ENCODE assay signal across 19 cellular contexts in genomic region chr5:98248949-98249348, GRCh38.
DNase-seq lines count a peak whose midpoint lies in the region; ATAC-seq, FAIRE-seq and TF ChIP-seq lines count a peak whose summit lies in the region.
"Had no signal": no experiment of that assay in that cellular context is flagged by ENCODE, and none has a peak within 500 bp of the region (broad histone marks: within the 10 kb centered on the region; RNA-seq: fewer than 3 reads in every experiment).

No MANE protein-coding gene starts in this region.

- peak; percentile 65 for DNase-seq in AG08395 (ENCODE audit: low spot score)
- peak; percentile 92 for DNase-seq in HS-5 (ENCODE audit: low read depth)
- peak; percentile 63 for DNase-seq in mammary epithelial cell
- DNase-seq in iris pigment epithelial cell (ENCODE audit: low read depth) = peak; percentile 96
- no peak for DNase-seq in HepG2 (ENCODE audit: low spot score)
- DNase-seq in kidney = no peak
- DNase-seq: activated CD4-positive, alpha-beta T cell treated with anti-CD3 and anti-CD28 coated beads for 4 hours; activated naive CD8-positive, alpha-beta T cell treated with anti-CD3 and anti-CD28 coated beads for 36 hours; activated T-cell treated with anti-CD3 and anti-CD28 coated beads for 4 hours; BE2C; colonic mucosa; DMS 273 treated with DMSO at 0.1 percent for 48 hours; NCI-H2107; NCI-H774; nucleus accumbens had no signal

- no peaks in the 10 kb centered on the region for H3K27me3 ChIP-seq in mammary epithelial cell (ENCODE audit: insufficient read depth, low read length)
- H3K27me3 ChIP-seq in HepG2 (ENCODE audit: control insufficient read depth in 1 of 2, insufficient read depth in 2 of 2, low read length in 2 of 2) = no peaks in the 10 kb centered on the region
- H3K27me3 ChIP-seq: BE2C, colonic mucosa had no signal

- H2AFZ ChIP-seq in mammary epithelial cell (ENCODE audit: low read depth, low read length) (no peak overlapping the region), HepG2 (ENCODE audit: low read length) (no peak overlapping the region)

- H4K20me1 ChIP-seq in mammary epithelial cell (ENCODE audit: insufficient read depth, low read length) (no peaks in the 10 kb centered on the region), HepG2 (ENCODE audit: insufficient read depth, low read length) (no peaks in the 10 kb centered on the region)

- TF ChIP-seq EP300 in HepG2 (IDR thresholded peaks at IDR 0.05; ENCODE audit: low read depth in 2 of 2, low read length in 2 of 2) (no peak), HepG2 (CRISPR knock-in tag; IDR thresholded peaks at IDR 0.05; ENCODE audit: borderline replicate concordance) (no peak)

- in situ Hi-C loops in mammary epithelial cell (cut with MboI; ENCODE audit: low sequenced_read_pairs in 2 of 2) (no loop called here), HepG2 (cut with HindIII; ENCODE audit: extremely low pct_ligation_motif_present, low pct_unique_long_range_greater_than_20kb) (no loop called here)

- ATAC-seq in GM19023 (IDR thresholded peaks at IDR 0.05; ENCODE audit: unreplicated experiment) = no peak
- no peak for ATAC-seq in HG03342 (IDR thresholded peaks at IDR 0.05; ENCODE audit: unreplicated experiment)
- no peak for ATAC-seq in HepG2
- ATAC-seq: stimulated activated effector memory CD8-positive, alpha-beta T cell treated with anti-CD3 and anti-CD28 coated beads, Interleukin-12 subunit alpha, Interleukin-12 subunit beta, amount 100 ng/mL, for 72 hours had no signal

- no peak for TF ChIP-seq CTCF in mammary epithelial cell (conservative IDR thresholded peaks at IDR 0.05 in 1 of 2, IDR thresholded peaks at IDR 0.05 in 1 of 2; ENCODE audit: extremely low read depth in 1 of 2, insufficient read depth in 1 of 2, low read depth in 1 of 2, low read length in 2 of 2)
- no peak for TF ChIP-seq CTCF in HepG2 (CRISPR knock-in tag; IDR thresholded peaks at IDR 0.05)
- TF ChIP-seq CTCF in kidney (IDR thresholded peaks at IDR 0.05; ENCODE audit: borderline replicate concordance, extremely low read depth, insufficient read depth) = no peak

- H3K9me3 ChIP-seq in mammary epithelial cell (replicated peaks; ENCODE audit: insufficient read depth, low read length) (no peaks in the 10 kb centered on the region), HepG2 (ENCODE audit: low read length) (no peaks in the 10 kb centered on the region), kidney (ENCODE audit: control insufficient read depth in 1 of 2, low read length in 2 of 2) (no peaks in the 10 kb centered on the region)
- H3K9me3 ChIP-seq: BE2C, colonic mucosa had no signal

- intact Hi-C loops in mammary epithelial cell (cut with micrococcal nuclease) = loop anchor here (5.0 kb wide), 1 partner anchor 58 kb away; no protein-coding TSS in a partner anchor
- intact Hi-C loops in HepG2 (cut with micrococcal nuclease; ENCODE audit: unreplicated experiment) = no loop called here
- intact Hi-C loops in kidney (cut with DNase I) = no loop called here

- H3K4me2 ChIP-seq in mammary epithelial cell (ENCODE audit: insufficient read depth, low read depth, low read length) = no peak overlapping the region
- H3K4me2 ChIP-seq in HepG2 (ENCODE audit: low read depth, low read length) = no peak overlapping the region

- H3K4me1 ChIP-seq in mammary epithelial cell (ENCODE audit: insufficient read depth, low read length) (no peaks in the 10 kb centered on the region), HepG2 (ENCODE audit: insufficient read depth, low read length) (no peaks in the 10 kb centered on the region), kidney (ENCODE audit: control insufficient read depth in 1 of 2, insufficient read depth in 1 of 2, low read depth in 1 of 2, low read length in 2 of 2) (no peaks in the 10 kb centered on the region)
- H3K4me1 ChIP-seq: BE2C, colonic mucosa had no signal

- TF ChIP-seq POLR2A in HepG2 (IDR thresholded peaks at IDR 0.05; ENCODE audit: insufficient read depth in 1 of 2, low read depth in 2 of 2, low read length in 2 of 2) = no peak

- H3K79me2 ChIP-seq in mammary epithelial cell (ENCODE audit: insufficient read depth, low read length) = no peaks in the 10 kb centered on the region
- H3K79me2 ChIP-seq in HepG2 (ENCODE audit: insufficient read depth, low read length) = no peaks in the 10 kb centered on the region

- TF ChIP-seq RAD21 in HepG2 (CRISPR knock-in tag; IDR thresholded peaks at IDR 0.05) = no peak

- FAIRE-seq in HepG2 (lab: Jason Lieb, UNC) (no peak), kidney (lab: Jason Lieb, UNC) (no peak)
- FAIRE-seq: urothelium cell line had no signal

- CTCF ChIA-PET in mammary epithelial cell (lab: Charles Lee; ENCODE audit: low non-redundant PET) = no interaction called here
- CTCF ChIA-PET in HepG2 (lab: Yijun Ruan, JAX; ENCODE audit: low intra/inter-chr PET ratio, low total read pairs) = no interaction called here

- POLR2A ChIA-PET in HepG2 (lab: Yijun Ruan, JAX) = no interaction called here

- WGBS in mammary epithelial cell (ENCODE audit: low coverage, missing lambda C conversion rate) = 58% methylated on average over 2 of the region's 2 CpGs
- WGBS in HepG2 (ENCODE audit: low lambda C conversion rate) = 3% methylated on average over 2 of the region's 2 CpGs

- H3K27ac ChIP-seq in mammary epithelial cell (ENCODE audit: insufficient read depth, low read depth, low read length) (no peak overlapping the region), HepG2 (ENCODE audit: extremely low read length, insufficient read depth, low read length) (no peak overlapping the region), kidney (ENCODE audit: low read depth in 2 of 2, low read length in 2 of 2) (no peak overlapping the region)
- H3K27ac ChIP-seq: colonic mucosa had no signal

- BruUV-seq in mammary epithelial cell (replicated peaks; lab: Mats Ljungman, UMichigan) (no TSS peak), HepG2 (replicated peaks; lab: Mats Ljungman, UMichigan) (no TSS peak)

- H3K4me3 ChIP-seq in mammary epithelial cell (replicated peaks in 1 of 3; ENCODE audit: insufficient read depth in 1 of 3, low read depth in 2 of 3, low read length in 3 of 3) (no peak overlapping the region), HepG2 (replicated peaks in 1 of 3; ENCODE audit: insufficient read depth in 1 of 3, low read depth in 2 of 3, low read length in 3 of 3) (no peak overlapping the region), kidney (ENCODE audit: low read length in 2 of 2) (no peak overlapping the region)
- H3K4me3 ChIP-seq: colonic mucosa had no signal

- H3K36me3 ChIP-seq in mammary epithelial cell (ENCODE audit: insufficient read depth, low read length) (no peaks in the 10 kb centered on the region), HepG2 (replicated peaks in 1 of 2; ENCODE audit: control insufficient read depth in 1 of 2, insufficient read depth in 2 of 2, low read length in 2 of 2) (no peaks in the 10 kb centered on the region), kidney (ENCODE audit: control insufficient read depth in 1 of 2, insufficient read depth in 2 of 2, low read length in 2 of 2) (no peaks in the 10 kb centered on the region)
- H3K36me3 ChIP-seq: BE2C, colonic mucosa had no signal

- dilution Hi-C loops in mammary epithelial cell (cut with HindIII; ENCODE audit: low sequenced_read_pairs) = no loop called here

- no peak overlapping the region for H3K9ac ChIP-seq in mammary epithelial cell (ENCODE audit: insufficient read depth, low read length)
- no peak overlapping the region for H3K9ac ChIP-seq in HepG2 (ENCODE audit: insufficient read depth, low read depth, low read length)
- no peak overlapping the region for H3K9ac ChIP-seq in kidney (ENCODE audit: low read length in 2 of 2)

TF ChIP-seq in HepG2, 621 proteins besides CTCF, POLR2A, EP300 and RAD21 (continues in another document):
- no peak for TF ChIP-seq ZNF660 (CRISPR knock-in tag; IDR thresholded peaks at IDR 0.05; ENCODE audit: borderline replicate concordance, low read depth)
- TF ChIP-seq SETDB1 (CRISPR knock-in tag; IDR thresholded peaks at IDR 0.05; ENCODE audit: borderline replicate concordance) = no peak
- no peak for TF ChIP-seq ZNF143 (CRISPR knock-in tag; IDR thresholded peaks at IDR 0.05)
- TF ChIP-seq ZNF18 (CRISPR knock-in tag; IDR thresholded peaks at IDR 0.05; ENCODE audit: insufficient replicate concordance) = no peak
- no peak for TF ChIP-seq ADNP (CRISPR knock-in tag; IDR thresholded peaks at IDR 0.05)

Comparison
In these comparisons a context has a peak if more than half of its experiments do, and no peak if none do; other contexts are left out.
1. DNase-seq: peak in AG08395 (single experiment), HS-5 (single experiment), mammary epithelial cell (single experiment) and iris pigment epithelial cell (single experiment); none in HepG2 (single experiment) and kidney (single experiment).